Comparison of ENCODE assay signal across 8 cellular contexts in genomic region chr6:16514249-16514648, GRCh38.
DNase-seq lines count a peak whose midpoint lies in the region; ATAC-seq and TF ChIP-seq lines count a peak whose summit lies in the region.

No MANE protein-coding gene starts in this region.

- no peak overlapping the region for H3K4me3 ChIP-seq in fibroblast of mammary gland (ENCODE audit: control insufficient read depth, low read depth, low read length)

- peak; percentile 67 for TF ChIP-seq CTCF in fibroblast of mammary gland (conservative IDR thresholded peaks at IDR 0.05; ENCODE audit: control insufficient read depth, insufficient read depth, low read depth, low read length)

- peak; percentile 29 for DNase-seq in DMS114 treated with DMSO at 0.1 percent for 48 hours (lab: John Stamatoyannopoulos, UW; ENCODE audit: unreplicated experiment)
- peak; percentile 57 for DNase-seq in HT1080 (ENCODE audit: low read depth)
- DNase-seq in activated CD4-positive, alpha-beta T cell treated with anti-CD3 and anti-CD28 coated beads for 4 hours = peak; percentile 12 to 45
- DNase-seq in fibroblast of mammary gland (ENCODE audit: low read depth) = peak; percentile 65
- peak; percentile 77 for DNase-seq in non-pigmented ciliary epithelial cell (ENCODE audit: low read depth)

- ATAC-seq in HG03457 (IDR thresholded peaks at IDR 0.05; ENCODE audit: unreplicated experiment) (no peak), HG02763 (IDR thresholded peaks at IDR 0.05; ENCODE audit: unreplicated experiment) (no peak), GM18873 (IDR thresholded peaks at IDR 0.05; ENCODE audit: low FRiP score, unreplicated experiment) (no peak)
